ENCODE assay signal across 1 cellular context in the genomic region with DNA sequence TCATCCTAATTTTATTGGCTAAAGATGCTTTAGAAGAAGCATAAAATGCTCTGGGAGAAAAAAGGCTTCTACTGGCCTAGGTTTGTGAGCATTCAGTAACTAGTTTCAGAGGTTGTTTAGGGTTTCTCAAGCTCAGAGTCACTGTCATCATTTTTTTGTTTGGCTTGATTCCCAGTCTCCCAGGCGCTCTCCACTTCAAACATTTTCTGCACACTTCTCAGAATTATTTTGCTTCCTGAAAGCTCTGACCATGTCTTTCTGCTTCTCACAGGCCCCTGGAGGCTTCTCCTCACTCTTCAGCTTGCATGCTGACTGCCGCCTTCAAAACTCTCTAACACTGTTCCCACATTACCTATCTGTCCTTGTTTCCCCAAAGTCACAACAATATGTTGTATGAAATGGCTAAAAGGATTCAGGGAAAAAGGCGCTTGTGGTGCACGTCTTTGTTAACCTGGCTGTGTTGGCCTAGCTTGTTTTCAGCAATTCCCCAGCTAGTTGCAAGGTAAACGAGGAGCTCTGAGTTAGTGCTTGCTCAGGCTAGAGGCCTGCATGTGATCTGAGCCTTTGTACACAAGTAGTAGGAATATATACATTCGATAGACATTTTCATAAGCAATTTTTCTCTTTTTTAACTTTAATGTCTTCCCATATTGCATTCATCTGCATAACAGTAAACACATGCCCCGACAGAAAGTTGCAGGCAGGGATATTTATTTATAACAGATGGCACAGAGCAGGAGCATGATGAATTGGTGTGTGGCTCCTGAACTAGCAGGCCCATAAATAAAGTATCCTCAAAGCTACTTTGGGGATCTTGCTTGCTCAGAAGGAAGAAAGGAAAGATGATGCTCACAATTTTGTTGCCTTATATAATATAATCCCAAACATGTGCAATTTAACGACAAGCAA.
TF ChIP-seq lines count a peak whose summit lies in the region.

No MANE protein-coding gene starts in this region.

TF ChIP-seq in GM23338, 12 proteins besides CTCF, POLR2A, EP300 and RAD21 (continued from another document):
- TF ChIP-seq, protein P1, sequence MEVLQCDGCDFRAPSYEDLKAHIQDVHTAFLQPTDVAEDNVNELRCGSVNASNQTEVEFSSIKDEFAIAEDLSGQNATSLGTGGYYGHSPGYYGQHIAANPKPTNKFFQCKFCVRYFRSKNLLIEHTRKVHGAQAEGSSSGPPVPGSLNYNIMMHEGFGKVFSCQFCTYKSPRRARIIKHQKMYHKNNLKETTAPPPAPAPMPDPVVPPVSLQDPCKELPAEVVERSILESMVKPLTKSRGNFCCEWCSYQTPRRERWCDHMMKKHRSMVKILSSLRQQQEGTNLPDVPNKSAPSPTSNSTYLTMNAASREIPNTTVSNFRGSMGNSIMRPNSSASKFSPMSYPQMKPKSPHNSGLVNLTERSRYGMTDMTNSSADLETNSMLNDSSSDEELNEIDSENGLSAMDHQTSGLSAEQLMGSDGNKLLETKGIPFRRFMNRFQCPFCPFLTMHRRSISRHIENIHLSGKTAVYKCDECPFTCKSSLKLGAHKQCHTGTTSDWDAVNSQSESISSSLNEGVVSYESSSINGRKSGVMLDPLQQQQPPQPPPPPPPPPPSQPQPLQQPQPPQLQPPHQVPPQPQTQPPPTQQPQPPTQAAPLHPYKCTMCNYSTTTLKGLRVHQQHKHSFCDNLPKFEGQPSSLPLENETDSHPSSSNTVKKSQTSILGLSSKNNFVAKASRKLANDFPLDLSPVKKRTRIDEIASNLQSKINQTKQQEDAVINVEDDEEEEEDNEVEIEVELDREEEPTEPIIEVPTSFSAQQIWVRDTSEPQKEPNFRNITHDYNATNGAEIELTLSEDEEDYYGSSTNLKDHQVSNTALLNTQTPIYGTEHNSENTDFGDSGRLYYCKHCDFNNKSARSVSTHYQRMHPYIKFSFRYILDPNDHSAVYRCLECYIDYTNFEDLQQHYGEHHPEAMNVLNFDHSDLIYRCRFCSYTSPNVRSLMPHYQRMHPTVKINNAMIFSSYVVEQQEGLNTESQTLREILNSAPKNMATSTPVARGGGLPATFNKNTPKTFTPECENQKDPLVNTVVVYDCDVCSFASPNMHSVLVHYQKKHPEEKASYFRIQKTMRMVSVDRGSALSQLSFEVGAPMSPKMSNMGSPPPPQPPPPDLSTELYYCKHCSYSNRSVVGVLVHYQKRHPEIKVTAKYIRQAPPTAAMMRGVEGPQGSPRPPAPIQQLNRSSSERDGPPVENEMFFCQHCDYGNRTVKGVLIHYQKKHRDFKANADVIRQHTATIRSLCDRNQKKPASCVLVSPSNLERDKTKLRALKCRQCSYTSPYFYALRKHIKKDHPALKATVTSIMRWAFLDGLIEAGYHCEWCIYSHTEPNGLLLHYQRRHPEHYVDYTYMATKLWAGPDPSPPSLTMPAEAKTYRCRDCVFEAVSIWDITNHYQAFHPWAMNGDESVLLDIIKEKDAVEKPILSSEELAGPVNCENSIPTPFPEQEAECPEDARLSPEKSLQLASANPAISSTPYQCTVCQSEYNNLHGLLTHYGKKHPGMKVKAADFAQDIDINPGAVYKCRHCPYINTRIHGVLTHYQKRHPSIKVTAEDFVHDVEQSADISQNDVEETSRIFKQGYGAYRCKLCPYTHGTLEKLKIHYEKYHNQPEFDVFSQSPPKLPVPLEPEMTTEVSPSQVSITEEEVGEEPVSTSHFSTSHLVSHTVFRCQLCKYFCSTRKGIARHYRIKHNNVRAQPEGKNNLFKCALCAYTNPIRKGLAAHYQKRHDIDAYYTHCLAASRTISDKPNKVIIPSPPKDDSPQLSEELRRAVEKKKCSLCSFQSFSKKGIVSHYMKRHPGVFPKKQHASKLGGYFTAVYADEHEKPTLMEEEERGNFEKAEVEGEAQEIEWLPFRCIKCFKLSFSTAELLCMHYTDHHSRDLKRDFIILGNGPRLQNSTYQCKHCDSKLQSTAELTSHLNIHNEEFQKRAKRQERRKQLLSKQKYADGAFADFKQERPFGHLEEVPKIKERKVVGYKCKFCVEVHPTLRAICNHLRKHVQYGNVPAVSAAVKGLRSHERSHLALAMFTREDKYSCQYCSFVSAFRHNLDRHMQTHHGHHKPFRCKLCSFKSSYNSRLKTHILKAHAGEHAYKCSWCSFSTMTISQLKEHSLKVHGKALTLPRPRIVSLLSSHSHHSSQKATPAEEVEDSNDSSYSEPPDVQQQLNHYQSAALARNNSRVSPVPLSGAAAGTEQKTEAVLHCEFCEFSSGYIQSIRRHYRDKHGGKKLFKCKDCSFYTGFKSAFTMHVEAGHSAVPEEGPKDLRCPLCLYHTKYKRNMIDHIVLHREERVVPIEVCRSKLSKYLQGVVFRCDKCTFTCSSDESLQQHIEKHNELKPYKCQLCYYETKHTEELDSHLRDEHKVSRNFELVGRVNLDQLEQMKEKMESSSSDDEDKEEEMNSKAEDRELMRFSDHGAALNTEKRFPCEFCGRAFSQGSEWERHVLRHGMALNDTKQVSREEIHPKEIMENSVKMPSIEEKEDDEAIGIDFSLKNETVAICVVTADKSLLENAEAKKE (CRISPR knock-in tag; IDR thresholded peaks at IDR 0.05): no peak
- TF ChIP-seq STAT1 (IDR thresholded peaks at IDR 0.05; ENCODE audit: unreplicated experiment): no peak
- no peak for TF ChIP-seq CREB1 (CRISPR knock-in tag; IDR thresholded peaks at IDR 0.05; ENCODE audit: low read depth)
- no peak for TF ChIP-seq ETS1 (IDR thresholded peaks at IDR 0.05)
- no peak for TF ChIP-seq EZH2 (IDR thresholded peaks at IDR 0.05; ENCODE audit: low read depth, unreplicated experiment)
- no peak for TF ChIP-seq EZH2phosphoT487 (IDR thresholded peaks at IDR 0.05; ENCODE audit: unreplicated experiment)
- TF ChIP-seq NANOG (IDR thresholded peaks at IDR 0.05; ENCODE audit: borderline replicate concordance): no peak
